In the genomic region with DNA sequence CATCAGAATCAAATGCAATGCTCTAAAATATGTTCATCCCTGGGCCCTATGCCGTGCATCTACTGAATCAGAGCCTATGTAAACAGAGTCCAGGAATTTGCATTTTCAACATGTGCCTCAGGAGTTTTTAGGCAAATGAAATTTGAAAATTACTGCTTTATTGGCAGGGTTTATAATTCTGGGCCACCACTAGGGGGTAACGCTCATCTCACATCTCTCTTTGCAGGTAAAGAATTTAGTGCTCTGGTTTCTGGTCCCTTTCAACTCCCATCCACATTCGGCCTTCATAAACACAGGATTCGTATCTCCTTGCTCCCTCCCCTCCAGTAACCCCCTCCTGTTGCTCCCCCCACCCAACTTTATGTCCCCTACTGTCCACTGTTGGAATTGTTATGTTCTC, we compare ENCODE assay signal across 1 cellular context.
TF ChIP-seq lines count a peak whose summit lies in the region.

No MANE protein-coding gene starts in this region.

TF ChIP-seq in SK-N-SH treated with all-trans-retinoic acid at 6 μM for 48 hours, 23 proteins besides CTCF, POLR2A, EP300 and RAD21:
- TF ChIP-seq ZNF8 (CRISPR knock-in tag; IDR thresholded peaks at IDR 0.05) (no peak), CREB5 (CRISPR knock-in tag; IDR thresholded peaks at IDR 0.05; ENCODE audit: low read depth) (no peak)
